In genomic region chr1:15620155-15620545, GRCh38 we compare ENCODE assay signal across 8 cellular contexts. TPM values are rescaled to one million over a fixed set of nuclear protein-coding genes. Genes with fewer than 3 reads are reported as not detected.
DNase-seq lines count a peak whose midpoint lies in the region; ATAC-seq and TF ChIP-seq lines count a peak whose summit lies in the region.

No MANE protein-coding gene starts in this region.

- TF ChIP-seq CTCF in VCaP (conservative IDR thresholded peaks at IDR 0.05) (no peak), right atrium auricular region (IDR thresholded peaks at IDR 0.05) (no peak)

- peak overlapping the region; percentile 98 for H3K27ac ChIP-seq in VCaP
- H3K27ac ChIP-seq in right atrium auricular region = peak overlapping the region; percentile 98 to 99
- H3K27ac ChIP-seq in subcutaneous abdominal adipose tissue (ENCODE audit: low read depth, low read length) = peak overlapping the region; percentile 99
- H3K27ac ChIP-seq in substantia nigra (ENCODE audit: low read depth, low read length, poor library complexity, severe bottlenecking) = no peak overlapping the region

- no peak for DNase-seq in activated T-cell treated with anti-CD3 and anti-CD28 coated beads, Interleukin-2, amount 50 U/mL, for 4 hours
- DNase-seq in activated T-cell treated with anti-CD3 and anti-CD28 coated beads for 4 hours = no peak
- no peak for DNase-seq in right atrium auricular region (ENCODE audit: low spot score)
- DNase-seq in substantia nigra (lab: John Stamatoyannopoulos, UW) = no peak
- no peak for DNase-seq in NCI-H2171 (lab: John Stamatoyannopoulos, UW)

- H3K4me3 ChIP-seq in right atrium auricular region (peak overlapping the region in 1 of 2 donors; percentile 1), subcutaneous abdominal adipose tissue (ENCODE audit: low read depth in 1 of 5, low read length in 5 of 5) (peak overlapping the region in 1 of 5 donors; percentile 6)

- H3K4me1 Mint-ChIP-seq in activated T-cell treated with anti-CD3 and anti-CD28 coated beads, Interleukin-2, amount 50 U/mL, for 4 hours (ENCODE audit: low read depth) = peaks cover 60% of the 10 kb centered on the region

- ATAC-seq in activated T-cell treated with anti-CD3 and anti-CD28 coated beads, Interleukin-2, amount 50 U/mL, for 4 hours = no peak
- ATAC-seq in HG02970 (IDR thresholded peaks at IDR 0.05; ENCODE audit: low FRiP score, unreplicated experiment) = no peak

- H3K4me1 ChIP-seq in right atrium auricular region (peaks cover 0 to 65% of the 10 kb centered on the region in 2 donors), subcutaneous abdominal adipose tissue (ENCODE audit: control insufficient read depth in 5 of 5, insufficient read depth in 5 of 5, low read length in 5 of 5) (peaks cover 2 to 88% (median 76%) of the 10 kb centered on the region in 5 donors)

- H3K4me3 Mint-ChIP-seq in activated T-cell treated with anti-CD3 and anti-CD28 coated beads, Interleukin-2, amount 50 U/mL, for 4 hours = peak overlapping the region; percentile 67

- no peaks in the 10 kb centered on the region for H3K36me3 ChIP-seq in right atrium auricular region
- H3K36me3 ChIP-seq in subcutaneous abdominal adipose tissue (ENCODE audit: control insufficient read depth in 5 of 5, insufficient read depth in 5 of 5, low read length in 5 of 5) = no peaks in the 10 kb centered on the region

- H3K27me3 Mint-ChIP-seq in activated T-cell treated with anti-CD3 and anti-CD28 coated beads, Interleukin-2, amount 50 U/mL, for 4 hours (ENCODE audit: low read depth) = no peaks in the 10 kb centered on the region

- no peaks in the 10 kb centered on the region for H3K9me3 ChIP-seq in right atrium auricular region
- no peaks in the 10 kb centered on the region for H3K9me3 ChIP-seq in subcutaneous abdominal adipose tissue (ENCODE audit: control insufficient read depth in 5 of 5, low read length in 5 of 5)

- no peaks in the 10 kb centered on the region for H3K27me3 ChIP-seq in right atrium auricular region
- H3K27me3 ChIP-seq in subcutaneous abdominal adipose tissue (ENCODE audit: control insufficient read depth in 5 of 5, insufficient read depth in 4 of 5, low read length in 5 of 5) = peaks cover 0 to 3% (median 0%) of the 10 kb centered on the region in 5 donors

- peak overlapping the region in 3 of 5 donors; percentile 1 to 38 (median 17) for H3K9ac ChIP-seq in subcutaneous abdominal adipose tissue (ENCODE audit: low read length in 5 of 5)

- peaks cover 13% of the 10 kb centered on the region for H3K36me3 Mint-ChIP-seq in activated T-cell treated with anti-CD3 and anti-CD28 coated beads, Interleukin-2, amount 50 U/mL, for 4 hours (ENCODE audit: insufficient read depth)

- H3K9me3 Mint-ChIP-seq in activated T-cell treated with anti-CD3 and anti-CD28 coated beads, Interleukin-2, amount 50 U/mL, for 4 hours = no peaks in the 10 kb centered on the region

RNA-seq across cellular contexts. Expression of gene DDI2, which starts 2.9 kb away (rescaled TPM):
- 10 to 100 TPM; 50.1 to 65.4 (median 58.2) TPM for total RNA-seq in activated T-cell treated with anti-CD3 and anti-CD28 coated beads, Interleukin-2, amount 50 U/mL, for 4 hours
- total RNA-seq in right atrium auricular region = 10 to 100 TPM; 16.5 to 24.7 TPM

RNA-seq across cellular contexts. Expression of gene AGMAT, which starts 35.3 kb away (rescaled TPM):
- total RNA-seq in activated T-cell treated with anti-CD3 and anti-CD28 coated beads, Interleukin-2, amount 50 U/mL, for 4 hours = 10 to 100 TPM; 21.2 to 23.1 (median 22.8) TPM
- not detected for total RNA-seq in right atrium auricular region

Comparison
In these comparisons a context has a peak if more than half of its experiments do, and no peak if none do; other contexts are left out.
1. RNA of gene AGMAT, which starts 35.3 kb away (total RNA-seq): 21.2 to 23.1 TPM in activated T-cell treated with anti-CD3 and anti-CD28 coated beads, Interleukin-2, amount 50 U/mL, for 4 hours; not detected in right atrium auricular region; every median in the first group is over 10 times any median in the second.